ENCODE assay signal across 8 cellular contexts in the genomic region with DNA sequence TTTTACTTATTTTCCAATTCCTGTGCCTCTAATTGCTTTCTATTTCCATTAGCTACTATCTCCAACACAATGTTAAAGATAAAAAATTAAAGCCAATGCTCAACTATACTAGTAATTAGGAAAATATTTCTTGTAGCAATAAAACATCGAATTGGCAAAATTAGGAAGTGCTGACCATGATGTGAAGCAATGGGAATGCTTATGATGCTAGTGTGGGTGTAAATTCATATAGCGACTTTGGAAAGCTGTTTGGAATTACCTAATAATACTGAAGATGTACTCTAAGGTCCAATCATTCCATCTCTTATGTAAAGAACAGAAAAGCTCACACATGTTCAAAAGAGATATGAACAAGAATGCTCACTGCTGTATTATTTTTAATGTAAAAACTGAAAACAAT.
"Had no signal": no experiment of that assay in that cellular context is flagged by ENCODE, and none has a peak within 500 bp of the region (broad histone marks: within the 10 kb centered on the region; RNA-seq: fewer than 3 reads in every experiment).

No MANE protein-coding gene starts in this region.

- H3K36me3 ChIP-seq: HAP-1 had no signal

- H3K9me3 ChIP-seq: HAP-1 had no signal

- ATAC-seq: HCT116, K562 had no signal

- H3K4me3 ChIP-seq: HAP-1, K562 had no signal

- DNase-seq: GOT3, H7, HFFc6, IMR-90, KG1 had no signal
